Comparison of ENCODE assay signal across 2 cellular contexts in genomic region chr11:72534859-72535547, GRCh38.
TF ChIP-seq lines count a peak whose summit lies in the region.

No MANE protein-coding gene starts in this region.

TF ChIP-seq in HCT116, 20 proteins besides CTCF, POLR2A, EP300 and RAD21:
- TF ChIP-seq CEBPB (IDR thresholded peaks at IDR 0.05; ENCODE audit: low read depth) (no peak), CBX3 (IDR thresholded peaks at IDR 0.05; ENCODE audit: low read depth) (no peak), MAX (IDR thresholded peaks at IDR 0.05) (no peak), FOSL1 (IDR thresholded peaks at IDR 0.05; ENCODE audit: low read depth) (no peak), POLR2AphosphoS5 (IDR thresholded peaks at IDR 0.05; ENCODE audit: low read depth, low read length) (no peak), JUND (IDR thresholded peaks at IDR 0.05) (no peak), ZBTB33 (IDR thresholded peaks at IDR 0.05; ENCODE audit: extremely low read depth, insufficient replicate concordance, low read length) (no peak), TCF7L2 (IDR thresholded peaks at IDR 0.05; ENCODE audit: borderline replicate concordance, extremely low read depth, insufficient read depth, insufficient read length) (no peak), EZH2phosphoT487 (IDR thresholded peaks at IDR 0.05; ENCODE audit: borderline replicate concordance) (no peak), SRF (IDR thresholded peaks at IDR 0.05; ENCODE audit: low read depth) (no peak), REST (IDR thresholded peaks at IDR 0.05; ENCODE audit: low read depth) (no peak), EGR1 (IDR thresholded peaks at IDR 0.05; ENCODE audit: low read depth) (no peak), ATF3 (IDR thresholded peaks at IDR 0.05) (no peak), SIN3A (IDR thresholded peaks at IDR 0.05; ENCODE audit: low read depth) (no peak), ZNF274 (IDR thresholded peaks at IDR 0.05; ENCODE audit: low read depth, low read length) (no peak), YY1 (IDR thresholded peaks at IDR 0.05; ENCODE audit: extremely low read depth, insufficient replicate concordance, low read depth, low read length) (no peak), SP1 (IDR thresholded peaks at IDR 0.05; ENCODE audit: low read depth) (no peak), EZH2 (IDR thresholded peaks at IDR 0.05) (no peak), ZFX (IDR thresholded peaks at IDR 0.05) (no peak)

TF ChIP-seq in K562, 482 proteins besides CTCF, POLR2A, EP300 and RAD21:
- TF ChIP-seq C11orf30 (IDR thresholded peaks at IDR 0.05; ENCODE audit: low read depth) (peak; percentile 93), ZNF449 (CRISPR knock-in tag; IDR thresholded peaks at IDR 0.05) (no peak), MEF2A (IDR thresholded peaks at IDR 0.05; ENCODE audit: control insufficient read depth, low read depth, low read length) (no peak), BCOR (IDR thresholded peaks at IDR 0.05) (no peak), HDAC1 (IDR thresholded peaks at IDR 0.05) (no peak), KLF6 (CRISPR knock-in tag; IDR thresholded peaks at IDR 0.05; ENCODE audit: borderline replicate concordance) (no peak), LEF1 (IDR thresholded peaks at IDR 0.05) (no peak), PHF20 (IDR thresholded peaks at IDR 0.05; ENCODE audit: partially characterized antibody) (no peak), ETV1 (tag; conservative IDR thresholded peaks at IDR 0.05; ENCODE audit: low read depth) (no peak), SMC3 (conservative IDR thresholded peaks at IDR 0.05; ENCODE audit: insufficient read depth, low read depth, low read length) (no peak), NFE2L1 (tag; IDR thresholded peaks at IDR 0.05; ENCODE audit: borderline replicate concordance, low read depth) (peak; percentile 8; the same call in 1 of the 2 replicates), PBX2 (CRISPR knock-in tag; IDR thresholded peaks at IDR 0.05; ENCODE audit: low read depth) (no peak), PBX2 (tag; conservative IDR thresholded peaks at IDR 0.05; ENCODE audit: low read depth) (no peak), ZNF212 (CRISPR knock-in tag; IDR thresholded peaks at IDR 0.05) (no peak), ZNF512 (tag; IDR thresholded peaks at IDR 0.05) (no peak), MAFK (IDR thresholded peaks at IDR 0.05; ENCODE audit: low read length) (peak; percentile 75), NFE2 (IDR thresholded peaks at IDR 0.05; ENCODE audit: low read depth) (peak; percentile 34; the same call in 1 of the 2 replicates), ZNF696 (CRISPR knock-in tag; conservative IDR thresholded peaks at IDR 0.05) (no peak), ZNF75A (CRISPR knock-in tag; IDR thresholded peaks at IDR 0.05) (no peak), ILK (tag; IDR thresholded peaks at IDR 0.05; ENCODE audit: borderline replicate concordance, low read depth) (no peak), SIRT6 (IDR thresholded peaks at IDR 0.05; ENCODE audit: low read depth, low read length) (no peak), ESRRA (IDR thresholded peaks at IDR 0.05; ENCODE audit: borderline replicate concordance, low read depth) (no peak), MAFG (tag; conservative IDR thresholded peaks at IDR 0.05) (peak; percentile 89), MAFF (IDR thresholded peaks at IDR 0.05; ENCODE audit: low read length) (peak; percentile 75), ZNF316 (IDR thresholded peaks at IDR 0.05) (peak; percentile 96), TAF9B (IDR thresholded peaks at IDR 0.05; ENCODE audit: partially characterized antibody) (no peak)
